1 cellular context compared by ENCODE assay signal in the genomic region with DNA sequence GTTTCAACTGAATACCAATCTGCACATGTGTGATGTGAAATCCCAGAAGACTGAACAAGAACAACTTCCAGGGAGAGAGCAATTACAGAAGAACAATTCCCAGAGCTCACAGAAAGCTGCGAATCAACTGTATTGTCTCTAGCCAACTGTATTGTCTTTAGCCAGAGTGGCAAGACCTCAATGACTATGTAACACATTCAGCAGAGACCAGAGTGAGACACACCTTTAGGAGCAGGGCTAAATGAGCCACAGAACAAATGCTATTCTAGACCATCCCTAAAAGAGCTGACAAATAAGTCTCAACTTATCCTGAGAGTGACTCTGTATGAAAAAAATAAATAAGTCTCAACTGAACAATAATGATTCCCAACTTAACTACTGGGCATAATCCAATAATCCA.
TF ChIP-seq lines count a peak whose summit lies in the region.

No MANE protein-coding gene starts in this region.

TF ChIP-seq in H1, 55 proteins besides CTCF, POLR2A, EP300 and RAD21 (continued from another document):
- TF ChIP-seq CTBP2 (IDR thresholded peaks at IDR 0.05; ENCODE audit: borderline replicate concordance, insufficient read depth, insufficient read length, low read length) (no peak), TEAD4 (IDR thresholded peaks at IDR 0.05; ENCODE audit: low read depth, low read length) (no peak), CHD2 (IDR thresholded peaks at IDR 0.05; ENCODE audit: low read length) (no peak)
